ENCODE assay signal across 1 cellular context in the genomic region with DNA sequence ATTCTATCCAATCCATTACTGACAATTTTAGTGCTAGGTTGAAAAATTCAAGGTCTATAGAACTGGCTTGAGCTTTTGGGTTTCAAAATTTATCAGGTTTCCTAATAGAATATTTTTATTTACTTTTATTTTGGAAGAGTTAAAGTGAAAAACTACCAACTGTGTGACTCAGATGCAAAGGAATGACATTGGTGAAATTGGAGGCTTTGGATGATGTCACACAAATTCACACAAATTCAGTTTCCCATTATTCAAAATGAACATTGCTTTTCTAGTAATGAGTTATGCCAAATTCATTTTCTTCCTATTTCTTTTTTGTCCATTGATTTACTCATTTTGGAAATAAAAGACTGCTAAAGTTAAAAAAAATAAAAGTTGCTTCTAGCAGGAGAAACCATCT.
TF ChIP-seq lines count a peak whose summit lies in the region.

No MANE protein-coding gene starts in this region.

TF ChIP-seq in SK-N-SH, 30 proteins besides CTCF, POLR2A, EP300 and RAD21 (continued from another document):
- TF ChIP-seq JUND (IDR thresholded peaks at IDR 0.05) (0 out of 2 replicates have a peak, but pooled peaks have one; percentile 24), SIN3A (IDR thresholded peaks at IDR 0.05; ENCODE audit: borderline replicate concordance, low read depth, low read length) (no peak)
